In the genomic region with DNA sequence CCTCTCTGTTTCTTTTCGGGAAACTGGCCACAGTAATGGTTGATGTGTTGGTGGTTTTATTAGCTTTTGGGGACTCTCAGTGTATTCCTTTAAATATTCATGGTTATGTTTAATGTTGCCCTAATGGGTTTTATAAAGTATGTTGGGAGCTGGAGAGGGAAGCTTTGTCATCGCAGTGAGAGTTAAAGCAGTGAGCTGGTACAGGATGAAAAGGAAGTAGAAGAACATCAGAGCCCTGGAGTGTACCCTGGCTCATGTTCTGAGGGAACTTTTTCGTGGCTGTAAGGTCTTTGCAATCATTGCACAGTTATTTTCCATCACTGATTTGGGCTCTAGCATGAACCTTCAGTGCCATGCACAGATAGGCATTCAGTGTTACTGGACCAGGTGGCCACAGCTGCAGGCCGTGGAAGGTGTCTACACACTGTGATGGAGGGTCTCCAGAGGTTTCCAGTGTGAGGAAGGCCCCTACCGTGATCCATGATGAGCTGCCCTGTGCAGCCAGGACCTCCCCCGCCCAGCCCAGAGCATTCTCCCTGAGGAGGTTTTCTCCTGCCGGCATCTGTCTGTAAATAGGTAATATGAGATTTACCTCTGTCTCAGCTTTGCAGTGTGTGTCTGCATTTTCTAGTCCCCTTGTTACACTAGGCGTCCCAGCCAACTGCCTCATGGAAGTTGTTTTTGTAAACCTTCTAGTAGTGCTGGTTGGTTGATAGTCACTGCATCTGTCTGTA, we compare ENCODE assay signal across 16 cellular contexts. TPM values are rescaled to one million over a fixed set of nuclear protein-coding genes. Genes with fewer than 3 reads are reported as not detected.
DNase-seq lines count a peak whose midpoint lies in the region; ATAC-seq and TF ChIP-seq lines count a peak whose summit lies in the region.
"Had no signal": no experiment of that assay in that cellular context is flagged by ENCODE, and none has a peak within 500 bp of the region (broad histone marks: within the 10 kb centered on the region; RNA-seq: fewer than 3 reads in every experiment).

No MANE protein-coding gene starts in this region.

- no peak for ATAC-seq in right lobe of liver
- ATAC-seq: mucosa of descending colon had no signal

- peaks cover 8% of the 10 kb centered on the region for H3K36me3 Mint-ChIP-seq in progenitor cell of endocrine pancreas (ENCODE audit: insufficient read depth)

- peak overlapping the region in 2 of 10 experiments; percentile 12 to 38; a peak in 2 of 20 replicates for H3K4me3 ChIP-seq in BLaER1 treated with 17β-estradiol and CSF1 and Interleukin-3, amounts not matched to agents 10 nM and 100 nM
- no peak overlapping the region for H3K4me3 ChIP-seq in right lobe of liver
- H3K4me3 ChIP-seq: mucosa of descending colon had no signal

- DNase-seq in AML-193 (lab: John Stamatoyannopoulos, UW), result peak; percentile 84 to 89
- DNase-seq in NOMO-1 treated with DMSO at 0.1 percent for 48 hours (lab: John Stamatoyannopoulos, UW; ENCODE audit: unreplicated experiment), result peak; percentile 42
- no peak for DNase-seq in right lobe of liver
- DNase-seq in SK-N-DZ (ENCODE audit: low spot score), result no peak
- no peak for DNase-seq in DMS153 (lab: John Stamatoyannopoulos, UW)
- no peak for DNase-seq in progenitor cell of endocrine pancreas (ENCODE audit: low spot score, unreplicated experiment)
- DNase-seq: activated CD4-positive, alpha-beta T cell treated with anti-CD3 and anti-CD28 coated beads, Interleukin-2, amount 50 U/mL, for 1 hour; CD4-positive, CD25-positive, alpha-beta regulatory T cell; islet precursor cell; KG1; mucosa of descending colon; NCI-H1436; NCI-H526 treated with DMSO at 0.1 percent for 48 hours; stimulated activated CD4-positive, alpha-beta T cell treated with anti-CD3 and anti-CD28 coated beads, Interleukin-15, amount 100 ng/mL, for 24 hours; T-helper 9 cell had no signal

- H3K27ac Mint-ChIP-seq in progenitor cell of endocrine pancreas, result no peak overlapping the region

- no peaks in the 10 kb centered on the region for H3K9me3 Mint-ChIP-seq in progenitor cell of endocrine pancreas (ENCODE audit: low read depth)
- H3K9me3 Mint-ChIP-seq: CD4-positive, CD25-positive, alpha-beta regulatory T cell had no signal

- no peaks in the 10 kb centered on the region for H3K27me3 ChIP-seq in BLaER1 treated with 17β-estradiol and CSF1 and Interleukin-3, amounts not matched to agents 10 nM and 100 nM
- H3K27me3 ChIP-seq in right lobe of liver, result no peaks in the 10 kb centered on the region

- H3K4me3 Mint-ChIP-seq in progenitor cell of endocrine pancreas (ENCODE audit: low read depth), result no peak overlapping the region
- H3K4me3 Mint-ChIP-seq: CD4-positive, CD25-positive, alpha-beta regulatory T cell had no signal

- 55% methylated on average over 5 of the region's 8 CpGs for WGBS in right lobe of liver (ENCODE audit: insufficient coverage, low coverage, low lambda C conversion rate, missing lambda C conversion rate)

- H3K4me2 ChIP-seq in BLaER1 treated with 17β-estradiol and CSF1 and Interleukin-3, amounts not matched to agents 10 nM and 100 nM, result peak overlapping the region; percentile 44 to 94 (median 74)

- intact Hi-C loops in right lobe of liver (cut with DNase I), result no loop called here

- no peak for TF ChIP-seq POLR2A in right lobe of liver (IDR thresholded peaks at IDR 0.05)

- H3K27me3 Mint-ChIP-seq in progenitor cell of endocrine pancreas, result no peaks in the 10 kb centered on the region
- H3K27me3 Mint-ChIP-seq: CD4-positive, CD25-positive, alpha-beta regulatory T cell had no signal

- no peak for TF ChIP-seq CTCF in right lobe of liver (IDR thresholded peaks at IDR 0.05)
- no peak for TF ChIP-seq CTCF in progenitor cell of endocrine pancreas (IDR thresholded peaks at IDR 0.05; ENCODE audit: unreplicated experiment)

- peaks cover 2% of the 10 kb centered on the region for H3K4me1 Mint-ChIP-seq in progenitor cell of endocrine pancreas (ENCODE audit: low read depth)

- H3K36me3 ChIP-seq in BLaER1 treated with 17β-estradiol and CSF1 and Interleukin-3, amounts not matched to agents 10 nM and 100 nM, result peaks cover 36 to 65% (median 51%) of the 10 kb centered on the region in 11 experiments
- H3K36me3 ChIP-seq in right lobe of liver, result peaks cover 0 to 28% (median under 1%) of the 10 kb centered on the region in 4 donors

- H3K4me1 ChIP-seq in BLaER1 treated with 17β-estradiol and CSF1 and Interleukin-3, amounts not matched to agents 10 nM and 100 nM, result peaks cover 51 to 97% (median 71%) of the 10 kb centered on the region in 10 experiments
- peaks cover 0 to 76% (median 30%) of the 10 kb centered on the region in 4 donors for H3K4me1 ChIP-seq in right lobe of liver

- H3K27ac ChIP-seq in BLaER1 treated with 17β-estradiol and CSF1 and Interleukin-3, amounts not matched to agents 10 nM and 100 nM, result peak overlapping the region in 10 of 11 experiments; percentile 50 to 94 (median 86); a peak in 20 of 22 replicates
- H3K27ac ChIP-seq in right lobe of liver, result peak overlapping the region; percentile 31 to 90 (median 61)

- no peaks in the 10 kb centered on the region for H3K9me3 ChIP-seq in BLaER1 treated with 17β-estradiol and CSF1 and Interleukin-3, amounts not matched to agents 10 nM and 100 nM (replicated peaks in 1 of 11)
- H3K9me3 ChIP-seq in right lobe of liver, result no peaks in the 10 kb centered on the region
- H3K9me3 ChIP-seq: mucosa of descending colon had no signal

- H4K20me1 ChIP-seq in BLaER1 treated with 17β-estradiol and CSF1 and Interleukin-3, amounts not matched to agents 10 nM and 100 nM, result peaks cover 0 to 36% (median 0%) of the 10 kb centered on the region in 11 experiments; a peak in 4 of 22 replicates

- peak overlapping the region; percentile 8 to 78 (median 60); a peak in 20 of 22 replicates for H3K9ac ChIP-seq in BLaER1 treated with 17β-estradiol and CSF1 and Interleukin-3, amounts not matched to agents 10 nM and 100 nM

RNA-seq across cellular contexts. Expression of gene TMEM217, which starts 22.4 kb away (rescaled TPM):
- total RNA-seq in right lobe of liver (1 to 10 TPM in 2 of 6 experiments, under 1 TPM in 3, not detected in 1; 0.15 to 5.2 (median 0.92) TPM), progenitor cell of endocrine pancreas (1.4 and 2.5 TPM in 2 replicates)
- polyA plus RNA-seq in SK-N-DZ (2014; cell fraction: cytosol; rRNA removed), result 0.14 TPM in 1 of 2 replicates, not detected in the other
- not detected in 2 replicates for polyA plus RNA-seq in SK-N-DZ (2014; cell fraction: nucleus; rRNA removed)

RNA-seq across cellular contexts. Expression of gene TBC1D22B, which starts 22.8 kb away (rescaled TPM):
- total RNA-seq in right lobe of liver, result 1 to 10 TPM; 1.3 to 4.0 (median 2.8) TPM
- polyA plus RNA-seq in SK-N-DZ (2014; cell fraction: cytosol; rRNA removed), result 6.9 and 8.9 TPM in 2 replicates
- polyA plus RNA-seq in SK-N-DZ (2014; cell fraction: nucleus; rRNA removed), result 5.2 TPM in 2 replicates
- 14.6 and 17.1 TPM in 2 replicates for total RNA-seq in progenitor cell of endocrine pancreas

Comparison
In these comparisons a context has a peak if more than half of its experiments do, and no peak if none do; other contexts are left out.
1. DNase-seq: peak in AML-193 (2 of 2) and NOMO-1 treated with DMSO at 0.1 percent for 48 hours (single experiment); none in right lobe of liver (0 of 3), SK-N-DZ (single experiment), DMS153 (single experiment) and progenitor cell of endocrine pancreas (single experiment).